In the genomic region with DNA sequence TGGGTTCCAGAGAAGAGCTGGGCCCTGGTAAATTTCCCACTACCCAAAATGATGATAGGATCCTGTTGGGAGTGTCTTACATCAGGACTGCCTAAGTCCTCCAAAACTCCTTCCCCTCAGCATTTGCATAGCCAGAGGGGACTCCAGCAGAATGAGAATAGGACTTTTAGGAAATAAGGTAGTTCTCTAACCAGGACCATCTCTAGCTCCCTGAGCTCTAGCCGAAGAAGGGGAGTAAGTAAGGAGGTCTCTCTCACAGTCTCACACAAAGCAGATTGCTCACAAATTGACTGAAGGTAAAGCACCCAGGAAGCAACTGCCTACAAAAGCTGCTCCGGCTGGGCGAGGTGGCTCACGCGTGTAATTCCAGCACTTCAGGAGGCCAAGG, we compare ENCODE assay signal across 17 cellular contexts. TPM values are rescaled to one million over a fixed set of nuclear protein-coding genes. Genes with fewer than 3 reads are reported as not detected.
DNase-seq lines count a peak whose midpoint lies in the region.
"Had no signal": no experiment of that assay in that cellular context is flagged by ENCODE, and none has a peak within 500 bp of the region (broad histone marks: within the 10 kb centered on the region; RNA-seq: fewer than 3 reads in every experiment).

No MANE protein-coding gene starts in this region.

- H3K18ac ChIP-seq in neuronal stem cell (ENCODE audit: low read length), result no peak overlapping the region

- H2BK12ac ChIP-seq in neuronal stem cell (ENCODE audit: low read length), result no peak overlapping the region

- H2BK120ac ChIP-seq in neuronal stem cell (ENCODE audit: low read depth, low read length), result no peak overlapping the region

- H3K36me3 ChIP-seq in neuronal stem cell (replicated peaks in 1 of 2; ENCODE audit: control insufficient read depth in 2 of 2, insufficient read depth in 2 of 2, low read length in 2 of 2), result peaks cover 3 to 29% of the 10 kb centered on the region in 2 donors
- H3K36me3 ChIP-seq: prostate gland had no signal

- peak overlapping the region; percentile 78 for H3K27ac Mint-ChIP-seq in activated CD4-positive, alpha-beta T cell treated with anti-CD3 and anti-CD28 coated beads, Interleukin-2, amount 10 ng/mL, durations not matched to agents 24 days and 14 days
- H3K27ac Mint-ChIP-seq in IgD-negative memory B cell, result peak overlapping the region; percentile 58 to 97 (median 76)
- H3K27ac Mint-ChIP-seq: nephron progenitor cell had no signal

- H3K4me1 ChIP-seq in neuronal stem cell (ENCODE audit: control insufficient read depth in 2 of 2, insufficient read depth in 1 of 2, low read depth in 1 of 2, low read length in 2 of 2), result peaks cover 3 to 15% of the 10 kb centered on the region in 2 donors
- H3K4me1 ChIP-seq: prostate gland had no signal

- no peak overlapping the region for H4K91ac ChIP-seq in neuronal stem cell (ENCODE audit: low read depth, low read length, poor library complexity)

- no peak overlapping the region for H4K8ac ChIP-seq in neuronal stem cell (ENCODE audit: low read depth, low read length)

- H3K27ac ChIP-seq in temporal lobe (ENCODE audit: low read depth, low read length) (peak overlapping the region; percentile 74), neuronal stem cell (replicated peaks; ENCODE audit: low read length) (no peak overlapping the region)
- H3K27ac ChIP-seq: lower lobe of right lung, prostate gland, spleen, tibial artery had no signal

- peaks cover 12% of the 10 kb centered on the region for H3K4me1 Mint-ChIP-seq in activated CD4-positive, alpha-beta T cell treated with anti-CD3 and anti-CD28 coated beads, Interleukin-2, amount 10 ng/mL, durations not matched to agents 24 days and 14 days
- peaks cover 8 to 15% (median 12%) of the 10 kb centered on the region in 3 donors for H3K4me1 Mint-ChIP-seq in IgD-negative memory B cell

- no peak overlapping the region for H2AK5ac ChIP-seq in neuronal stem cell (ENCODE audit: low read depth, low read length)

- no peaks in the 10 kb centered on the region for H3K9me3 ChIP-seq in neuronal stem cell (replicated peaks in 1 of 2; ENCODE audit: control insufficient read depth in 2 of 2, insufficient read depth in 1 of 2, low read depth in 1 of 2, low read length in 2 of 2)
- H3K9me3 ChIP-seq: lower lobe of right lung, prostate gland, spleen, tibial artery had no signal

- H3K14ac ChIP-seq in neuronal stem cell (ENCODE audit: low read length), result no peak overlapping the region

- H3K36me3 Mint-ChIP-seq in activated CD4-positive, alpha-beta T cell treated with anti-CD3 and anti-CD28 coated beads, Interleukin-2, amount 10 ng/mL, durations not matched to agents 24 days and 14 days (ENCODE audit: low read depth), result peaks cover 19% of the 10 kb centered on the region
- no peaks in the 10 kb centered on the region for H3K36me3 Mint-ChIP-seq in IgD-negative memory B cell

- H2BK15ac ChIP-seq in neuronal stem cell (ENCODE audit: low read length), result no peak overlapping the region

- no CpG with 5 or more reads among the region's 5 CpGs for WGBS in neuronal stem cell (ENCODE audit: extremely low coverage in 2 of 2, insufficient read length in 2 of 2, insufficient replicate concordance in 1 of 2), 2 donors

- H2BK5ac ChIP-seq in neuronal stem cell (ENCODE audit: low read length), result no peak overlapping the region

- DNase-seq in activated CD4-positive, alpha-beta T cell treated with anti-CD3 and anti-CD28 coated beads, Interleukin-2, amount 10 ng/mL, durations not matched to agents 24 days and 14 days, result no peak
- no peak for DNase-seq in activated CD4-positive, alpha-beta T cell treated with anti-CD3 and anti-CD28 coated beads, Interleukin-2, amount 50 U/mL, for 48 hours
- peak; percentile 73 for DNase-seq in iPS DF 19.7 (ENCODE audit: low read depth, low spot score)
- no peak for DNase-seq in neuronal stem cell (ENCODE audit: low spot score)
- DNase-seq in inferior parietal cortex (ENCODE audit: extremely low spot score), result no peak
- no peak for DNase-seq in stimulated activated CD4-positive, alpha-beta T cell treated with anti-CD3 and anti-CD28 coated beads, Interleukin-1b, Interleukin-23, amount 100 ng/mL, for 48 hours
- DNase-seq: activated gamma-delta T cell, spleen, tibial artery had no signal

- H3K27me3 ChIP-seq in neuronal stem cell (ENCODE audit: control insufficient read depth in 3 of 3, insufficient read depth in 3 of 3, low read depth in 1 of 3, low read length in 3 of 3), result no peaks in the 10 kb centered on the region
- H3K27me3 ChIP-seq: spleen had no signal

- H3K9ac ChIP-seq in neuronal stem cell (ENCODE audit: low read depth, low read length, poor library complexity), result no peak overlapping the region

- no peak overlapping the region for H2AFZ ChIP-seq in neuronal stem cell (ENCODE audit: low read length)

- no peak overlapping the region for H3K4ac ChIP-seq in neuronal stem cell (ENCODE audit: low read length)

- no peak overlapping the region for H3K4me2 ChIP-seq in neuronal stem cell (ENCODE audit: insufficient read depth, low read length, poor library complexity, severe bottlenecking)

- no peak overlapping the region for H3K4me3 ChIP-seq in neuronal stem cell (ENCODE audit: low read length in 2 of 2)
- H3K4me3 ChIP-seq: prostate gland, tibial artery had no signal

- no peak overlapping the region for H3K4me3 Mint-ChIP-seq in activated CD4-positive, alpha-beta T cell treated with anti-CD3 and anti-CD28 coated beads, Interleukin-2, amount 10 ng/mL, durations not matched to agents 24 days and 14 days
- H3K4me3 Mint-ChIP-seq in IgD-negative memory B cell, result peak overlapping the region in 2 of 4 donors; percentile 39 to 81
- H3K4me3 Mint-ChIP-seq: nephron progenitor cell had no signal

- H3K9me3 Mint-ChIP-seq in activated CD4-positive, alpha-beta T cell treated with anti-CD3 and anti-CD28 coated beads, Interleukin-2, amount 10 ng/mL, durations not matched to agents 24 days and 14 days, result no peaks in the 10 kb centered on the region
- no peaks in the 10 kb centered on the region for H3K9me3 Mint-ChIP-seq in IgD-negative memory B cell
- H3K9me3 Mint-ChIP-seq: CD8-positive, alpha-beta memory T cell; nephron progenitor cell had no signal

- intact Hi-C loops in activated CD4-positive, alpha-beta T cell treated with anti-CD3 and anti-CD28 coated beads, Interleukin-2, amount 10 ng/mL, durations not matched to agents 24 days and 14 days (cut with micrococcal nuclease), result loop anchor here (2.0 kb wide), 1 partner anchor 30 kb away; no protein-coding TSS in a partner anchor

- H3K27me3 Mint-ChIP-seq in activated CD4-positive, alpha-beta T cell treated with anti-CD3 and anti-CD28 coated beads, Interleukin-2, amount 10 ng/mL, durations not matched to agents 24 days and 14 days, result no peaks in the 10 kb centered on the region
- H3K27me3 Mint-ChIP-seq in IgD-negative memory B cell, result no peaks in the 10 kb centered on the region

- H3K79me1 ChIP-seq in neuronal stem cell (ENCODE audit: low read depth, low read length), result no peaks in the 10 kb centered on the region

- no peak overlapping the region for H3K23ac ChIP-seq in neuronal stem cell (ENCODE audit: low read depth, low read length, poor library complexity)

RNA-seq across cellular contexts. Expression of gene PPP1R3E, which starts 8.3 kb away (rescaled TPM):
- total RNA-seq in activated CD4-positive, alpha-beta T cell treated with anti-CD3 and anti-CD28 coated beads, Interleukin-2, amount 10 ng/mL, durations not matched to agents 24 days and 14 days, result 21.3 and 23.3 TPM in 2 replicates
- polyA plus RNA-seq in IgD-negative memory B cell, result 2.3 TPM
- total RNA-seq in temporal lobe, result 3.0 TPM
- polyA plus RNA-seq in neuronal stem cell (2013, experiment 1 of 2), result 14.3 TPM
- polyA plus RNA-seq in neuronal stem cell (2013, experiment 2 of 2), result 13.4 TPM

RNA-seq across cellular contexts. Expression of gene HOMEZ, which starts 8.4 kb away (rescaled TPM):
- 12.9 and 13.5 TPM in 2 replicates for total RNA-seq in activated CD4-positive, alpha-beta T cell treated with anti-CD3 and anti-CD28 coated beads, Interleukin-2, amount 10 ng/mL, durations not matched to agents 24 days and 14 days
- 5.6 TPM for polyA plus RNA-seq in IgD-negative memory B cell
- 1.7 TPM for total RNA-seq in temporal lobe
- polyA plus RNA-seq in neuronal stem cell (2013, experiment 1 of 2), result 39.9 TPM
- 39.2 TPM for polyA plus RNA-seq in neuronal stem cell (2013, experiment 2 of 2)

RNA-seq across cellular contexts. Expression of gene BCL2L2, which starts 12.3 kb away (rescaled TPM):
- total RNA-seq in activated CD4-positive, alpha-beta T cell treated with anti-CD3 and anti-CD28 coated beads, Interleukin-2, amount 10 ng/mL, durations not matched to agents 24 days and 14 days, result 5.6 and 5.7 TPM in 2 replicates
- 0.65 TPM for polyA plus RNA-seq in IgD-negative memory B cell
- total RNA-seq in temporal lobe, result 11.1 TPM
- polyA plus RNA-seq in neuronal stem cell (2013, experiment 1 of 2), result 8.6 TPM
- 9.0 TPM for polyA plus RNA-seq in neuronal stem cell (2013, experiment 2 of 2)

RNA-seq across cellular contexts. Expression of gene PABPN1, which starts 26.9 kb away (rescaled TPM):
- 277 and 278 TPM in 2 replicates for total RNA-seq in activated CD4-positive, alpha-beta T cell treated with anti-CD3 and anti-CD28 coated beads, Interleukin-2, amount 10 ng/mL, durations not matched to agents 24 days and 14 days
- polyA plus RNA-seq in IgD-negative memory B cell, result 127 TPM
- 38.6 TPM for total RNA-seq in temporal lobe
- 311 TPM for polyA plus RNA-seq in neuronal stem cell (2013, experiment 1 of 2)
- 303 TPM for polyA plus RNA-seq in neuronal stem cell (2013, experiment 2 of 2)

RNA-seq across cellular contexts. Expression of gene RNF212B, which starts 56.6 kb away (rescaled TPM):
- not detected in 2 replicates for total RNA-seq in activated CD4-positive, alpha-beta T cell treated with anti-CD3 and anti-CD28 coated beads, Interleukin-2, amount 10 ng/mL, durations not matched to agents 24 days and 14 days
- not detected for polyA plus RNA-seq in IgD-negative memory B cell
- total RNA-seq in temporal lobe, result not detected
- polyA plus RNA-seq in neuronal stem cell (2013, experiment 1 of 2), result 0.20 TPM
- 0.28 TPM for polyA plus RNA-seq in neuronal stem cell (2013, experiment 2 of 2)
- total RNA-seq: A673; CD8-positive, alpha-beta memory T cell; Daoy; lower lobe of right lung; spleen had no signal
- polyA plus RNA-seq: CD8-positive, alpha-beta memory T cell; spleen had no signal
